In genomic region chr18:34643982-34644381, GRCh38 we compare ENCODE assay signal across 19 cellular contexts.
DNase-seq lines count a peak whose midpoint lies in the region; ATAC-seq, FAIRE-seq and TF ChIP-seq lines count a peak whose summit lies in the region.
"Had no signal": no experiment of that assay in that cellular context is flagged by ENCODE, and none has a peak within 500 bp of the region (broad histone marks: within the 10 kb centered on the region; RNA-seq: fewer than 3 reads in every experiment).

No MANE protein-coding gene starts in this region.

- H3K9ac ChIP-seq in SK-N-MC (ENCODE audit: insufficient read length), result peak overlapping the region; percentile 32

- no peaks in the 10 kb centered on the region for H3K36me3 Mint-ChIP-seq in progenitor cell of endocrine pancreas (ENCODE audit: insufficient read depth)

- no peaks in the 10 kb centered on the region for H3K27me3 ChIP-seq in psoas muscle (ENCODE audit: insufficient read depth in 3 of 3, low read length in 2 of 3)
- no peaks in the 10 kb centered on the region for H3K27me3 ChIP-seq in tibial nerve
- H3K27me3 ChIP-seq: body of pancreas, neutrophil had no signal

- no peaks in the 10 kb centered on the region for H3K36me3 ChIP-seq in SK-N-MC (ENCODE audit: insufficient read depth, low read length)
- H3K36me3 ChIP-seq in psoas muscle (ENCODE audit: insufficient read depth in 1 of 2, low read depth in 1 of 2), result no peaks in the 10 kb centered on the region
- no peaks in the 10 kb centered on the region for H3K36me3 ChIP-seq in tibial nerve
- H3K36me3 ChIP-seq: neutrophil had no signal

- no peak for TF ChIP-seq EP300 in tibial nerve (IDR thresholded peaks at IDR 0.05)

- no peak for ATAC-seq in psoas muscle
- ATAC-seq: A549, body of pancreas, GM12878, Right ventricle myocardium inferior had no signal

- H3K27ac ChIP-seq in SK-N-MC (no peak overlapping the region), psoas muscle (peak overlapping the region; percentile 28), tibial nerve (peak overlapping the region in 1 of 4 donors; percentile 40)
- H3K27ac ChIP-seq: A549, body of pancreas, neutrophil had no signal

- H3K27ac Mint-ChIP-seq in progenitor cell of endocrine pancreas, result no peak overlapping the region

- TF ChIP-seq POLR2A in tibial nerve (IDR thresholded peaks at IDR 0.05), result no peak

- intact Hi-C loops in psoas muscle (cut with DNase I), result loop anchor here (5.0 to 10.0 kb wide), 2 partner anchors 47 to 149 kb away; no protein-coding TSS in a partner anchor

- FAIRE-seq in RCC 7860 (lab: Jason Lieb, UNC), result no peak
- FAIRE-seq: A549, GM12878 had no signal

- peak; percentile 26 for DNase-seq in NCI-H146 (lab: John Stamatoyannopoulos, UW)
- no peak for DNase-seq in NCI-H146 treated with DMSO at 0.1 percent for 48 hours (lab: John Stamatoyannopoulos, UW; ENCODE audit: unreplicated experiment)
- DNase-seq in SK-N-MC (ENCODE audit: low read depth, low spot score), result no peak
- DNase-seq in fibroblast of gingiva (ENCODE audit: low read depth), result peak; percentile 22
- DNase-seq in psoas muscle, result no peak
- no peak for DNase-seq in RCC 7860 (ENCODE audit: low spot score)
- DNase-seq in tibial nerve (ENCODE audit: low spot score in 2 of 2), result no peak
- DNase-seq in progenitor cell of endocrine pancreas (ENCODE audit: low spot score, unreplicated experiment), result no peak
- DNase-seq: activated CD4-positive, alpha-beta T cell treated with anti-CD3 and anti-CD28 coated beads for 1 hour; activated gamma-delta T cell treated with Interleukin-2 at 50 U/mL for 16 hours; body of pancreas; effector CD4-positive, alpha-beta T cell; H7; NK-92 treated with Interleukin-12 subunit alpha and Interleukin-12 subunit beta, amount 100 ng/mL, for 24 hours; trophoblast cell had no signal

- no peaks in the 10 kb centered on the region for H3K9me3 ChIP-seq in SK-N-MC (ENCODE audit: low read depth, low read length)
- no peaks in the 10 kb centered on the region for H3K9me3 ChIP-seq in psoas muscle
- H3K9me3 ChIP-seq in tibial nerve, result no peaks in the 10 kb centered on the region
- H3K9me3 ChIP-seq: A549, body of pancreas, neutrophil had no signal

- peaks cover 8% of the 10 kb centered on the region for H3K4me1 Mint-ChIP-seq in progenitor cell of endocrine pancreas (ENCODE audit: low read depth)

- WGBS in psoas muscle, 3 donors, result 26 to 33% (median 30%) methylated on average over 2 of the region's 2 CpGs
- 18 to 19% methylated on average over 2 of the region's 2 CpGs for WGBS in tibial nerve, 2 donors

- H3K27me3 Mint-ChIP-seq in progenitor cell of endocrine pancreas, result no peaks in the 10 kb centered on the region

- H3K4me3 ChIP-seq in SK-N-MC (no peak overlapping the region), psoas muscle (no peak overlapping the region), tibial nerve (no peak overlapping the region)
- H3K4me3 ChIP-seq: A549, body of pancreas, GM12878 had no signal

- H3K4me1 ChIP-seq in psoas muscle, result peaks cover 32% of the 10 kb centered on the region
- peaks cover 0 to 28% (median 6%) of the 10 kb centered on the region in 4 donors for H3K4me1 ChIP-seq in tibial nerve
- H3K4me1 ChIP-seq: A549 had no signal

- no peaks in the 10 kb centered on the region for H3K9me3 Mint-ChIP-seq in progenitor cell of endocrine pancreas (ENCODE audit: low read depth)

- no peak overlapping the region for H3K4me3 Mint-ChIP-seq in progenitor cell of endocrine pancreas (ENCODE audit: low read depth)

- TF ChIP-seq CTCF in psoas muscle (IDR thresholded peaks at IDR 0.05), result no peak
- peak in 1 of 5 experiments; percentile 9 for TF ChIP-seq CTCF in tibial nerve (IDR thresholded peaks at IDR 0.05)
- TF ChIP-seq CTCF in progenitor cell of endocrine pancreas (IDR thresholded peaks at IDR 0.05; ENCODE audit: unreplicated experiment), result no peak

Comparison
In these comparisons a context has a peak if more than half of its experiments do, and no peak if none do; other contexts are left out.
1. DNase-seq: peak in NCI-H146 (single experiment) and fibroblast of gingiva (single experiment); none in NCI-H146 treated with DMSO at 0.1 percent for 48 hours (single experiment), SK-N-MC (single experiment), psoas muscle (0 of 2), RCC 7860 (single experiment), tibial nerve (0 of 2) and progenitor cell of endocrine pancreas (single experiment).